ENCODE assay signal across 1 cellular context in the genomic region with DNA sequence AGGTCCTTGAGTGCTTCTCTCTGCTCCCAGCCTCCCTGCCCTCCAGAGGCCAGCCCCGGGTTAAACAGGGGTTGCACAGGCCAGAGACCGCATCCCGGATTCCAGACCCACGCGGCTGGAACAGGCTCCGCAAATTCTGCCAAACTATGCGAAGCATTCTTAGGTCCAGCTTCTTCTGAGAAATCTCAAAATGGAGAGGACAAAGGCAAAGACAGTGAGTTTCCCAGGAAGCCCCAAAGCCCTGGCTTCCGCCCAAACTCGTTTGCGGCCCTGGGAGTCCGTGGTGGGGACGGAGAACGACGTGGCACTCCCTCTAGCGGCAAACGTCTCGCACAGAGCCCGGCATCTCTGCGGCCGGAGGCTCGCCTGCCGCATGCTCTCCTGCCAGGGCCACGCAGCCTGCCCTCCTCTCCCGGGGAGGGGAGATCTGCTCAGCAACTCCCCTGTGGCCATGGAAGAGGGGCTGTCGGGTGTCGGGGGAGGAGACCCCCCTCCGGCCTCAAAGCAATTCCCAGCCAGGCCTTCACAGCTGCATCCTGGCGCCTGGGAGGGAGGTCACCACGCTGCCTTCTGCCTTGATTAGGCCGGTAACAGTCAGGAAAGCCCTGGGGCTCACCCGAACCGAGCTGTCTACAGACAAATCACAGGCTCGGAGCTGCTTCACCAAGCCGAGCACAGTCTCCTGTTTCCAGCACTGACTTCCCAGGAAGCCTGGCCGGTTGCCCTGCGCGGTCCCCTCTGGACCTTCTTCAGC.
TF ChIP-seq lines count a peak whose summit lies in the region.

No MANE protein-coding gene starts in this region.

TF ChIP-seq in K562, 482 proteins besides CTCF, POLR2A, EP300 and RAD21 (continued from another document and continues in another):
- TF ChIP-seq, protein P1, sequence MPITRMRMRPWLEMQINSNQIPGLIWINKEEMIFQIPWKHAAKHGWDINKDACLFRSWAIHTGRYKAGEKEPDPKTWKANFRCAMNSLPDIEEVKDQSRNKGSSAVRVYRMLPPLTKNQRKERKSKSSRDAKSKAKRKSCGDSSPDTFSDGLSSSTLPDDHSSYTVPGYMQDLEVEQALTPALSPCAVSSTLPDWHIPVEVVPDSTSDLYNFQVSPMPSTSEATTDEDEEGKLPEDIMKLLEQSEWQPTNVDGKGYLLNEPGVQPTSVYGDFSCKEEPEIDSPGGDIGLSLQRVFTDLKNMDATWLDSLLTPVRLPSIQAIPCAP (CRISPR knock-in tag; IDR thresholded peaks at IDR 0.05; ENCODE audit: borderline replicate concordance) = no peak
- TF ChIP-seq MCM3 (IDR thresholded peaks at IDR 0.05) (no peak), PHF20 (IDR thresholded peaks at IDR 0.05; ENCODE audit: partially characterized antibody) (no peak), MXI1 (IDR thresholded peaks at IDR 0.05; ENCODE audit: low read depth, low read length) (no peak), ZNF165 (CRISPR knock-in tag; IDR thresholded peaks at IDR 0.05; ENCODE audit: borderline replicate concordance) (no peak), CTBP1 (IDR thresholded peaks at IDR 0.05; ENCODE audit: borderline replicate concordance) (0 out of 2 replicates have a peak, but pooled peaks have one; percentile 28), SAP30 (IDR thresholded peaks at IDR 0.05; ENCODE audit: borderline replicate concordance, insufficient read depth, low read depth, low read length, poor library complexity, severe bottlenecking) (no peak), CHD2 (IDR thresholded peaks at IDR 0.05; ENCODE audit: low read depth, low read length) (no peak), CHCHD3 (CRISPR knock-in tag; IDR thresholded peaks at IDR 0.05) (no peak), ZNF444 (CRISPR knock-in tag; IDR thresholded peaks at IDR 0.05) (no peak), ELF2 (CRISPR knock-in tag; IDR thresholded peaks at IDR 0.05) (no peak), PRMT5 (CRISPR knock-in tag; IDR thresholded peaks at IDR 0.05) (no peak), EWSR1 (IDR thresholded peaks at IDR 0.05; ENCODE audit: borderline replicate concordance, low read depth, partially characterized antibody) (no peak), BMI1 (IDR thresholded peaks at IDR 0.05; ENCODE audit: low read length) (0 out of 2 replicates have a peak, but pooled peaks have one; percentile 29), GATAD2A (IDR thresholded peaks at IDR 0.05) (no peak), BHLHE40 (IDR thresholded peaks at IDR 0.05; ENCODE audit: low read length) (no peak), PHTF2 (CRISPR knock-in tag; IDR thresholded peaks at IDR 0.05) (no peak), ZNF311 (CRISPR knock-in tag; IDR thresholded peaks at IDR 0.05) (no peak), EGR1 (conservative IDR thresholded peaks at IDR 0.05) (no peak), CREM (IDR thresholded peaks at IDR 0.05; ENCODE audit: low read depth) (0 out of 2 replicates have a peak, but pooled peaks have one; percentile 52), SLC30A9 (CRISPR knock-in tag; IDR thresholded peaks at IDR 0.05) (no peak), MCM2 (IDR thresholded peaks at IDR 0.05; ENCODE audit: low read depth) (no peak), RB1 (IDR thresholded peaks at IDR 0.05; ENCODE audit: low read depth) (0 out of 2 replicates have a peak, but pooled peaks have one; percentile 25), SMARCB1 (IDR thresholded peaks at IDR 0.05; ENCODE audit: insufficient read length, low read depth) (no peak), SAFB (IDR thresholded peaks at IDR 0.05; ENCODE audit: borderline replicate concordance, low read depth, low read length) (no peak), NFIX (CRISPR knock-in tag; IDR thresholded peaks at IDR 0.05; ENCODE audit: low read depth) (no peak), GABPA (tag; conservative IDR thresholded peaks at IDR 0.05; ENCODE audit: low read depth) (peak; percentile 38), KLF1 (tag; IDR thresholded peaks at IDR 0.05) (no peak), ZNF445 (CRISPR knock-in tag; IDR thresholded peaks at IDR 0.05; ENCODE audit: low read depth) (no peak), FIP1L1 (IDR thresholded peaks at IDR 0.05; ENCODE audit: low read depth, low read length, poor library complexity, severe bottlenecking) (no peak), ZNF668 (CRISPR knock-in tag; IDR thresholded peaks at IDR 0.05) (no peak), ZNF232 (CRISPR knock-in tag; IDR thresholded peaks at IDR 0.05) (no peak), MYC (IDR thresholded peaks at IDR 0.05; ENCODE audit: low read depth, low read length) (no peak), MYC (CRISPR knock-in tag; IDR thresholded peaks at IDR 0.05; ENCODE audit: borderline replicate concordance, low read depth) (no peak), ZNF24 (IDR thresholded peaks at IDR 0.05) (no peak), NR2C2 (CRISPR knock-in tag; IDR thresholded peaks at IDR 0.05) (no peak), NR2C2 (tag; IDR thresholded peaks at IDR 0.05) (no peak), U2AF1 (optimal IDR thresholded peaks at IDR 0.05; ENCODE audit: low read depth, low read length) (no peak), ZNF764 (CRISPR knock-in tag; IDR thresholded peaks at IDR 0.05; ENCODE audit: low read depth) (no peak)
- TF ChIP-seq, protein P2, sequence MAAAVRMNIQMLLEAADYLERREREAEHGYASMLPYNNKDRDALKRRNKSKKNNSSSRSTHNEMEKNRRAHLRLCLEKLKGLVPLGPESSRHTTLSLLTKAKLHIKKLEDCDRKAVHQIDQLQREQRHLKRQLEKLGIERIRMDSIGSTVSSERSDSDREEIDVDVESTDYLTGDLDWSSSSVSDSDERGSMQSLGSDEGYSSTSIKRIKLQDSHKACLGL (CRISPR knock-in tag; IDR thresholded peaks at IDR 0.05; ENCODE audit: borderline replicate concordance, poor library complexity, severe bottlenecking) = no peak
- TF ChIP-seq, protein P3, sequence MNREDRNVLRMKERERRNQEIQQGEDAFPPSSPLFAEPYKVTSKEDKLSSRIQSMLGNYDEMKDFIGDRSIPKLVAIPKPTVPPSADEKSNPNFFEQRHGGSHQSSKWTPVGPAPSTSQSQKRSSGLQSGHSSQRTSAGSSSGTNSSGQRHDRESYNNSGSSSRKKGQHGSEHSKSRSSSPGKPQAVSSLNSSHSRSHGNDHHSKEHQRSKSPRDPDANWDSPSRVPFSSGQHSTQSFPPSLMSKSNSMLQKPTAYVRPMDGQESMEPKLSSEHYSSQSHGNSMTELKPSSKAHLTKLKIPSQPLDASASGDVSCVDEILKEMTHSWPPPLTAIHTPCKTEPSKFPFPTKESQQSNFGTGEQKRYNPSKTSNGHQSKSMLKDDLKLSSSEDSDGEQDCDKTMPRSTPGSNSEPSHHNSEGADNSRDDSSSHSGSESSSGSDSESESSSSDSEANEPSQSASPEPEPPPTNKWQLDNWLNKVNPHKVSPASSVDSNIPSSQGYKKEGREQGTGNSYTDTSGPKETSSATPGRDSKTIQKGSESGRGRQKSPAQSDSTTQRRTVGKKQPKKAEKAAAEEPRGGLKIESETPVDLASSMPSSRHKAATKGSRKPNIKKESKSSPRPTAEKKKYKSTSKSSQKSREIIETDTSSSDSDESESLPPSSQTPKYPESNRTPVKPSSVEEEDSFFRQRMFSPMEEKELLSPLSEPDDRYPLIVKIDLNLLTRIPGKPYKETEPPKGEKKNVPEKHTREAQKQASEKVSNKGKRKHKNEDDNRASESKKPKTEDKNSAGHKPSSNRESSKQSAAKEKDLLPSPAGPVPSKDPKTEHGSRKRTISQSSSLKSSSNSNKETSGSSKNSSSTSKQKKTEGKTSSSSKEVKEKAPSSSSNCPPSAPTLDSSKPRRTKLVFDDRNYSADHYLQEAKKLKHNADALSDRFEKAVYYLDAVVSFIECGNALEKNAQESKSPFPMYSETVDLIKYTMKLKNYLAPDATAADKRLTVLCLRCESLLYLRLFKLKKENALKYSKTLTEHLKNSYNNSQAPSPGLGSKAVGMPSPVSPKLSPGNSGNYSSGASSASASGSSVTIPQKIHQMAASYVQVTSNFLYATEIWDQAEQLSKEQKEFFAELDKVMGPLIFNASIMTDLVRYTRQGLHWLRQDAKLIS (CRISPR knock-in tag; IDR thresholded peaks at IDR 0.05) = 0 out of 2 replicates have a peak, but pooled peaks have one; percentile 31
- TF ChIP-seq, protein P4, sequence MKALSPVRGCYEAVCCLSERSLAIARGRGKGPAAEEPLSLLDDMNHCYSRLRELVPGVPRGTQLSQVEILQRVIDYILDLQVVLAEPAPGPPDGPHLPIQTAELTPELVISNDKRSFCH (CRISPR knock-in tag; IDR thresholded peaks at IDR 0.05) = no peak
- TF ChIP-seq, protein P4 (tag; IDR thresholded peaks at IDR 0.05) = no peak
- TF ChIP-seq, protein P5, sequence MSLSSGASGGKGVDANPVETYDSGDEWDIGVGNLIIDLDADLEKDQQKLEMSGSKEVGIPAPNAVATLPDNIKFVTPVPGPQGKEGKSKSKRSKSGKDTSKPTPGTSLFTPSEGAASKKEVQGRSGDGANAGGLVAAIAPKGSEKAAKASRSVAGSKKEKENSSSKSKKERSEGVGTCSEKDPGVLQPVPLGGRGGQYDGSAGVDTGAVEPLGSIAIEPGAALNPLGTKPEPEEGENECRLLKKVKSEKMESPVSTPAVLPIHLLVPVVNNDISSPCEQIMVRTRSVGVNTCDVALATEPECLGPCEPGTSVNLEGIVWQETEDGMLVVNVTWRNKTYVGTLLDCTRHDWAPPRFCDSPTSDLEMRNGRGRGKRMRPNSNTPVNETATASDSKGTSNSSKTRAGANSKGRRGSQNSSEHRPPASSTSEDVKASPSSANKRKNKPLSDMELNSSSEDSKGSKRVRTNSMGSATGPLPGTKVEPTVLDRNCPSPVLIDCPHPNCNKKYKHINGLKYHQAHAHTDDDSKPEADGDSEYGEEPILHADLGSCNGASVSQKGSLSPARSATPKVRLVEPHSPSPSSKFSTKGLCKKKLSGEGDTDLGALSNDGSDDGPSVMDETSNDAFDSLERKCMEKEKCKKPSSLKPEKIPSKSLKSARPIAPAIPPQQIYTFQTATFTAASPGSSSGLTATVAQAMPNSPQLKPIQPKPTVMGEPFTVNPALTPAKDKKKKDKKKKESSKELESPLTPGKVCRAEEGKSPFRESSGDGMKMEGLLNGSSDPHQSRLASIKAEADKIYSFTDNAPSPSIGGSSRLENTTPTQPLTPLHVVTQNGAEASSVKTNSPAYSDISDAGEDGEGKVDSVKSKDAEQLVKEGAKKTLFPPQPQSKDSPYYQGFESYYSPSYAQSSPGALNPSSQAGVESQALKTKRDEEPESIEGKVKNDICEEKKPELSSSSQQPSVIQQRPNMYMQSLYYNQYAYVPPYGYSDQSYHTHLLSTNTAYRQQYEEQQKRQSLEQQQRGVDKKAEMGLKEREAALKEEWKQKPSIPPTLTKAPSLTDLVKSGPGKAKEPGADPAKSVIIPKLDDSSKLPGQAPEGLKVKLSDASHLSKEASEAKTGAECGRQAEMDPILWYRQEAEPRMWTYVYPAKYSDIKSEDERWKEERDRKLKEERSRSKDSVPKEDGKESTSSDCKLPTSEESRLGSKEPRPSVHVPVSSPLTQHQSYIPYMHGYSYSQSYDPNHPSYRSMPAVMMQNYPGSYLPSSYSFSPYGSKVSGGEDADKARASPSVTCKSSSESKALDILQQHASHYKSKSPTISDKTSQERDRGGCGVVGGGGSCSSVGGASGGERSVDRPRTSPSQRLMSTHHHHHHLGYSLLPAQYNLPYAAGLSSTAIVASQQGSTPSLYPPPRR (CRISPR knock-in tag; IDR thresholded peaks at IDR 0.05; ENCODE audit: borderline replicate concordance) = no peak
- TF ChIP-seq, protein P6, sequence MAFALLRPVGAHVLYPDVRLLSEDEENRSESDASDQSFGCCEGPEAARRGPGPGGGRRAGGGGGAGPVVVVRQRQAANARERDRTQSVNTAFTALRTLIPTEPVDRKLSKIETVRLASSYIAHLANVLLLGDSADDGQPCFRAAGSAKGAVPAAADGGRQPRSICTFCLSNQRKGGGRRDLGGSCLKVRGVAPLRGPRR (CRISPR knock-in tag; IDR thresholded peaks at IDR 0.05) = no peak
- TF ChIP-seq, protein P7, sequence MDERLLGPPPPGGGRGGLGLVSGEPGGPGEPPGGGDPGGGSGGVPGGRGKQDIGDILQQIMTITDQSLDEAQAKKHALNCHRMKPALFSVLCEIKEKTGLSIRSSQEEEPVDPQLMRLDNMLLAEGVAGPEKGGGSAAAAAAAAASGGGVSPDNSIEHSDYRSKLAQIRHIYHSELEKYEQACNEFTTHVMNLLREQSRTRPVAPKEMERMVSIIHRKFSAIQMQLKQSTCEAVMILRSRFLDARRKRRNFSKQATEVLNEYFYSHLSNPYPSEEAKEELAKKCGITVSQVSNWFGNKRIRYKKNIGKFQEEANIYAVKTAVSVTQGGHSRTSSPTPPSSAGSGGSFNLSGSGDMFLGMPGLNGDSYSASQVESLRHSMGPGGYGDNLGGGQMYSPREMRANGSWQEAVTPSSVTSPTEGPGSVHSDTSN (CRISPR knock-in tag; IDR thresholded peaks at IDR 0.05; ENCODE audit: low read depth) = no peak
- TF ChIP-seq, protein P7 (tag; conservative IDR thresholded peaks at IDR 0.05; ENCODE audit: low read depth) = no peak
- TF ChIP-seq, protein P8, sequence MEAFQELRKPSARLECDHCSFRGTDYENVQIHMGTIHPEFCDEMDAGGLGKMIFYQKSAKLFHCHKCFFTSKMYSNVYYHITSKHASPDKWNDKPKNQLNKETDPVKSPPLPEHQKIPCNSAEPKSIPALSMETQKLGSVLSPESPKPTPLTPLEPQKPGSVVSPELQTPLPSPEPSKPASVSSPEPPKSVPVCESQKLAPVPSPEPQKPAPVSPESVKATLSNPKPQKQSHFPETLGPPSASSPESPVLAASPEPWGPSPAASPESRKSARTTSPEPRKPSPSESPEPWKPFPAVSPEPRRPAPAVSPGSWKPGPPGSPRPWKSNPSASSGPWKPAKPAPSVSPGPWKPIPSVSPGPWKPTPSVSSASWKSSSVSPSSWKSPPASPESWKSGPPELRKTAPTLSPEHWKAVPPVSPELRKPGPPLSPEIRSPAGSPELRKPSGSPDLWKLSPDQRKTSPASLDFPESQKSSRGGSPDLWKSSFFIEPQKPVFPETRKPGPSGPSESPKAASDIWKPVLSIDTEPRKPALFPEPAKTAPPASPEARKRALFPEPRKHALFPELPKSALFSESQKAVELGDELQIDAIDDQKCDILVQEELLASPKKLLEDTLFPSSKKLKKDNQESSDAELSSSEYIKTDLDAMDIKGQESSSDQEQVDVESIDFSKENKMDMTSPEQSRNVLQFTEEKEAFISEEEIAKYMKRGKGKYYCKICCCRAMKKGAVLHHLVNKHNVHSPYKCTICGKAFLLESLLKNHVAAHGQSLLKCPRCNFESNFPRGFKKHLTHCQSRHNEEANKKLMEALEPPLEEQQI (IDR thresholded peaks at IDR 0.05) = no peak
